ENCODE assay signal across 25 cellular contexts in genomic region chr2:100195942-100196341, GRCh38. TPM values are rescaled to one million over a fixed set of nuclear protein-coding genes. Genes with fewer than 3 reads are reported as not detected.
A peak's percentile ranks its signal among the peaks of the same experiment; 100 is the strongest.
DNase-seq lines count a peak whose midpoint lies in the region; ATAC-seq, FAIRE-seq and TF ChIP-seq lines count a peak whose summit lies in the region.
"Had no signal": no experiment of that assay in that cellular context is flagged by ENCODE, and none has a peak within 500 bp of the region (broad histone marks: within the 10 kb centered on the region; RNA-seq: fewer than 3 reads in every experiment).

No MANE protein-coding gene starts in this region.

- H2BK15ac ChIP-seq in H1 (ENCODE audit: low read length): no peak overlapping the region

- no peaks in the 10 kb centered on the region for H4K20me1 ChIP-seq in H1 (replicated peaks in 1 of 2; ENCODE audit: control insufficient read depth in 1 of 2, insufficient read depth in 2 of 2, low read length in 2 of 2)

- BruUV-seq in MCF 10A (replicated peaks; lab: Mats Ljungman, UMichigan): no TSS peak

- POLR2A ChIA-PET in H1 (lab: Charles Lee; ENCODE audit: partially characterized antibody) (no interaction called here), MCF 10A (lab: Yijun Ruan, JAX) (no interaction called here)
- POLR2A ChIA-PET in activated CD4-positive, alpha-beta memory T cell treated with anti-CD3 and anti-CD28 coated beads, Interleukin-2, amount 10 ng/mL, durations not matched to agents 7 days and 5 days (lab: Charles Lee): no interaction called here

- no peaks in the 10 kb centered on the region for H3K27me3 Mint-ChIP-seq in activated CD4-positive, alpha-beta memory T cell treated with anti-CD3 and anti-CD28 coated beads, Interleukin-2, amount 10 ng/mL, durations not matched to agents 7 days and 5 days
- H3K27me3 Mint-ChIP-seq in MCF 10A (ENCODE audit: insufficient read depth, unreplicated experiment): no peaks in the 10 kb centered on the region

- H3K23me2 ChIP-seq in H1 (ENCODE audit: low read depth, low read length): no peaks in the 10 kb centered on the region; the same call in 1 of the 2 replicates

- H3K14ac ChIP-seq in H1 (ENCODE audit: insufficient read length): no peak overlapping the region

- H4K91ac ChIP-seq in H1 (replicated peaks; ENCODE audit: insufficient read length, low read length): no peak overlapping the region

- ATAC-seq in lower lobe of right lung (peak; percentile 23 to 53), HG02970 (IDR thresholded peaks at IDR 0.05; ENCODE audit: low FRiP score, unreplicated experiment) (no peak)

- H3K4me3 ChIP-seq in H1 (ENCODE audit: extremely low read depth in 1 of 4, insufficient read depth in 2 of 4, low read depth in 3 of 4, low read length in 4 of 4) (no peak overlapping the region), lower lobe of right lung (no peak overlapping the region), transverse colon (no peak overlapping the region)
- H3K4me3 ChIP-seq: HAP-1, MG63 had no signal

- in situ Hi-C loops in transverse colon (cut with MboI; ENCODE audit: low pct_ligation_motif_present in 1 of 4, low pct_unique_long_range_greater_than_20kb in 1 of 4, low sequenced_read_pairs in 3 of 4): no loop called here

- peaks cover 3 to 10% (median 7%) of the 10 kb centered on the region in 4 experiments; a peak in 6 of 7 replicates for H3K4me1 ChIP-seq in H1 (replicated peaks in 1 of 4; ENCODE audit: control insufficient read depth in 3 of 4, insufficient read depth in 4 of 4, low read length in 3 of 4)
- H3K4me1 ChIP-seq in lower lobe of right lung: peaks cover 68% of the 10 kb centered on the region
- H3K4me1 ChIP-seq in transverse colon: peaks cover 12 to 23% (median 16%) of the 10 kb centered on the region in 4 donors
- H3K4me1 ChIP-seq: BE2C, HAP-1 had no signal

- H3K4ac ChIP-seq in H1 (replicated peaks; ENCODE audit: insufficient read length, low read depth, low read length): no peak overlapping the region

- TF ChIP-seq RAD21 in H1 (IDR thresholded peaks at IDR 0.05 in 1 of 2, conservative IDR thresholded peaks at IDR 0.05 in 1 of 2; ENCODE audit: low read depth in 2 of 2, low read length in 2 of 2): no peak

- H3K56ac ChIP-seq in H1 (replicated peaks; ENCODE audit: insufficient read length, low read depth, low read length): no peak overlapping the region

- TF ChIP-seq POLR2A in H1 (IDR thresholded peaks at IDR 0.05; ENCODE audit: control extremely low read depth in 1 of 2, low read depth in 2 of 2, low read length in 2 of 2): no peak
- TF ChIP-seq POLR2A in transverse colon (IDR thresholded peaks at IDR 0.05): no peak

- H2AK5ac ChIP-seq in H1 (ENCODE audit: low read depth, low read length): no peak overlapping the region

- no peaks in the 10 kb centered on the region for H3K9me3 Mint-ChIP-seq in activated CD4-positive, alpha-beta memory T cell treated with anti-CD3 and anti-CD28 coated beads, Interleukin-2, amount 10 ng/mL, durations not matched to agents 7 days and 5 days
- peaks cover 9% of the 10 kb centered on the region for H3K9me3 Mint-ChIP-seq in MCF 10A (ENCODE audit: unreplicated experiment)
- H3K9me3 Mint-ChIP-seq: IgD-negative memory B cell had no signal

- no peak overlapping the region for H2BK120ac ChIP-seq in H1 (replicated peaks; ENCODE audit: low read depth, low read length)

- H3K4me2 ChIP-seq in H1 (ENCODE audit: insufficient read depth in 1 of 2, low read depth in 2 of 2, low read length in 2 of 2): no peak overlapping the region

- H2BK5ac ChIP-seq in H1 (ENCODE audit: low read depth, low read length): no peak overlapping the region

- no peak overlapping the region for H3K27ac ChIP-seq in H1 (ENCODE audit: low read depth, low read length)
- peak overlapping the region; percentile 82 for H3K27ac ChIP-seq in lower lobe of right lung
- H3K27ac ChIP-seq in transverse colon: peak overlapping the region in 3 of 4 donors; percentile 84 to 86 (median 85)
- H3K27ac ChIP-seq: HL-60 had no signal

- intact Hi-C loops in lower lobe of right lung (cut with DNase I) (no loop called here), transverse colon (cut with DNase I; ENCODE audit: low total_unique reads) (no loop called here), MCF 10A (cut with micrococcal nuclease) (no loop called here)

- no peaks in the 10 kb centered on the region for H3K79me2 ChIP-seq in H1 (ENCODE audit: control insufficient read depth in 1 of 2, insufficient read depth in 2 of 2, low read length in 2 of 2)

- TF ChIP-seq CTCF in H1 (IDR thresholded peaks at IDR 0.05; ENCODE audit: control extremely low read depth in 1 of 3, insufficient read depth in 1 of 3, low read depth in 1 of 3, low read length in 3 of 3) (no peak), lower lobe of right lung (IDR thresholded peaks at IDR 0.05) (no peak), transverse colon (IDR thresholded peaks at IDR 0.05) (no peak), MCF 10A (IDR thresholded peaks at IDR 0.05; ENCODE audit: unreplicated experiment) (no peak)

- H3K27me3 ChIP-seq in H1 (replicated peaks in 1 of 4; ENCODE audit: control insufficient read depth in 3 of 4, extremely low read depth in 1 of 4, insufficient read depth in 3 of 4, low read length in 3 of 4) (no peaks in the 10 kb centered on the region), lower lobe of right lung (ENCODE audit: low read depth) (no peaks in the 10 kb centered on the region), transverse colon (no peaks in the 10 kb centered on the region)
- H3K27me3 ChIP-seq: BE2C, MG63 had no signal

- WGBS in H1 (ENCODE audit: extremely low coverage in 1 of 2, insufficient coverage in 1 of 2, insufficient read length in 1 of 2, insufficient replicate concordance in 2 of 2, low coverage in 1 of 2, low lambda C conversion rate in 2 of 2, missing lambda C conversion rate in 1 of 2), 2 experiments: 93% methylated on average over 5 of the region's 5 CpGs; no CpG with 5 or more reads in 1 of the 2 experiments
- WGBS in transverse colon (ENCODE audit: low coverage in 1 of 2), 2 donors: 83% methylated on average over 5 of the region's 5 CpGs; no CpG with 5 or more reads in 1 of the 2 donors

- H2BK12ac ChIP-seq in H1 (ENCODE audit: low read depth, low read length): 0 out of 2 replicates have a peak overlapping the region, but pooled peaks have one; percentile 23

- H3K9me3 ChIP-seq in H1 (ENCODE audit: insufficient read depth in 2 of 2, low read depth in 1 of 2, low read length in 1 of 2) (no peaks in the 10 kb centered on the region), lower lobe of right lung (no peaks in the 10 kb centered on the region), transverse colon (no peaks in the 10 kb centered on the region)
- H3K9me3 ChIP-seq: BE2C, HAP-1, MG63 had no signal

- H4K8ac ChIP-seq in H1 (ENCODE audit: extremely low read depth, insufficient read depth, low read length): no peak overlapping the region

- H3K9ac ChIP-seq in H1 (replicated peaks in 1 of 4; ENCODE audit: extremely low read depth in 1 of 4, low read depth in 3 of 4, low read length in 3 of 4): no peak overlapping the region

- no peak overlapping the region for H4K5ac ChIP-seq in H1 (ENCODE audit: insufficient read length, low read depth, low read length)

- CTCF ChIA-PET in H1 (lab: Charles Lee; ENCODE audit: partially characterized antibody): interaction anchor here (0.6 to 1.1 kb wide), 2 partner anchors 46 to 47 kb away, joined by 3 read pairs; no protein-coding TSS in a partner anchor
- CTCF ChIA-PET in activated CD4-positive, alpha-beta memory T cell treated with anti-CD3 and anti-CD28 coated beads, Interleukin-2, amount 10 ng/mL, durations not matched to agents 7 days and 5 days (lab: Charles Lee): no interaction called here
- CTCF ChIA-PET in MCF 10A (lab: Yijun Ruan, JAX): interaction anchor here (1.1 kb wide), 1 partner anchor 25 kb away, joined by 3 read pairs; no protein-coding TSS in a partner anchor

- DNase-seq in H4 (ENCODE audit: low spot score): peak; percentile 52
- no peak for DNase-seq in H1 (ENCODE audit: low read depth in 1 of 2, low spot score in 2 of 2)
- DNase-seq in lower lobe of right lung: no peak
- DNase-seq in transverse colon: no peak
- no peak for DNase-seq in activated CD4-positive, alpha-beta memory T cell treated with anti-CD3 and anti-CD28 coated beads, Interleukin-2, amount 10 ng/mL, durations not matched to agents 7 days and 5 days
- DNase-seq in MCF 10A (ENCODE audit: unreplicated experiment): no peak
- DNase-seq: BE2C; CD4-positive, CD25-positive, alpha-beta regulatory T cell; COR-L47; DMS 273 treated with DMSO at 0.1 percent for 48 hours; GDM1; Karpas-422; MG63; NCI-H1048; NCI-H1436; NCI-H2029; NCI-H446; NCI-H774; OCI-M1; SHP77 had no signal

- FAIRE-seq in H1 (lab: Jason Lieb, UNC): no peak
- FAIRE-seq: A204.1 had no signal

- no peaks in the 10 kb centered on the region for H3K79me1 ChIP-seq in H1 (ENCODE audit: low read depth, low read length)

- H3K18ac ChIP-seq in H1 (ENCODE audit: extremely low read depth, low read length): no peak overlapping the region

- no peaks in the 10 kb centered on the region for H3K36me3 Mint-ChIP-seq in activated CD4-positive, alpha-beta memory T cell treated with anti-CD3 and anti-CD28 coated beads, Interleukin-2, amount 10 ng/mL, durations not matched to agents 7 days and 5 days (ENCODE audit: low read depth)
- peaks cover 5% of the 10 kb centered on the region for H3K36me3 Mint-ChIP-seq in MCF 10A (ENCODE audit: insufficient read depth, unreplicated experiment)
- H3K36me3 Mint-ChIP-seq: CD4-positive, CD25-positive, alpha-beta regulatory T cell; IgD-negative memory B cell had no signal

- 0 out of 2 replicates have a peak overlapping the region, but pooled peaks have one; percentile 48 for H2BK20ac ChIP-seq in H1 (ENCODE audit: low read length)

- no peak overlapping the region for H3K27ac Mint-ChIP-seq in activated CD4-positive, alpha-beta memory T cell treated with anti-CD3 and anti-CD28 coated beads, Interleukin-2, amount 10 ng/mL, durations not matched to agents 7 days and 5 days
- H3K27ac Mint-ChIP-seq in MCF 10A (ENCODE audit: low read depth, unreplicated experiment): no peak overlapping the region
- H3K27ac Mint-ChIP-seq: CD4-positive, CD25-positive, alpha-beta regulatory T cell; IgD-negative memory B cell had no signal

- H3K23ac ChIP-seq in H1 (ENCODE audit: insufficient read length): no peak overlapping the region

- no peak for TF ChIP-seq EP300 in H1 (IDR thresholded peaks at IDR 0.05; ENCODE audit: borderline replicate concordance in 1 of 2, low read depth in 2 of 2, low read length in 2 of 2)
- TF ChIP-seq EP300 in transverse colon (IDR thresholded peaks at IDR 0.05; ENCODE audit: low read depth): no peak

- H3K36me3 ChIP-seq in H1 (ENCODE audit: control insufficient read depth in 2 of 4, insufficient read depth in 4 of 4, low read length in 3 of 4) (no peaks in the 10 kb centered on the region), lower lobe of right lung (no peaks in the 10 kb centered on the region), transverse colon (no peaks in the 10 kb centered on the region)
- H3K36me3 ChIP-seq: BE2C, HAP-1, MG63 had no signal

- H2AFZ ChIP-seq in H1 (ENCODE audit: low read length): no peak overlapping the region

- H3K4me3 Mint-ChIP-seq in activated CD4-positive, alpha-beta memory T cell treated with anti-CD3 and anti-CD28 coated beads, Interleukin-2, amount 10 ng/mL, durations not matched to agents 7 days and 5 days: no peak overlapping the region
- no peak overlapping the region for H3K4me3 Mint-ChIP-seq in MCF 10A (ENCODE audit: unreplicated experiment)
- H3K4me3 Mint-ChIP-seq: CD4-positive, CD25-positive, alpha-beta regulatory T cell; IgD-negative memory B cell had no signal

- H3K4me1 Mint-ChIP-seq in activated CD4-positive, alpha-beta memory T cell treated with anti-CD3 and anti-CD28 coated beads, Interleukin-2, amount 10 ng/mL, durations not matched to agents 7 days and 5 days: no peaks in the 10 kb centered on the region
- peaks cover 7% of the 10 kb centered on the region for H3K4me1 Mint-ChIP-seq in MCF 10A (ENCODE audit: insufficient read depth, unreplicated experiment)
- H3K4me1 Mint-ChIP-seq: IgD-negative memory B cell had no signal

RNA-seq across cellular contexts. Expression of gene AFF3, which starts 53.6 kb away (rescaled TPM):
- 0.21 and 0.37 TPM in 2 replicates for total RNA-seq in H4 (2014; rRNA removed; shearing (Covaris generic))
- total RNA-seq in H1 (2021; fragmentation: NEBNext Ultra II Directional; extraction: Animal tissue kit (Norgen Biotek cat#: 25700)): 1.7 and 3.0 TPM in 2 replicates
- 0.27 and 0.36 TPM in 2 replicates for polyA plus RNA-seq in H1 (2011; rRNA removed)
- 0.30 TPM for polyA plus RNA-seq in H1 (2011; cell fraction: cytosol; rRNA removed)
- 0.60 TPM for polyA plus RNA-seq in H1 (2011; cell fraction: nucleus; rRNA removed)
- polyA plus RNA-seq in H1 (2012, experiment 1 of 2): 0.48 to 0.60 TPM (median 0.56 TPM) in 4 replicates
- polyA plus RNA-seq in H1 (2012, experiment 2 of 2): 0.03 TPM
- 0.95 TPM for polyA plus RNA-seq in H1 (2013, experiment 1 of 2)
- polyA plus RNA-seq in H1 (2013, experiment 2 of 2): 0.90 TPM
- 1.0 TPM in 2 replicates for polyA minus RNA-seq in H1 (2011; rRNA and poly(A)+ RNA removed)
- 0.29 TPM for polyA minus RNA-seq in H1 (2011; cell fraction: cytosol; rRNA and poly(A)+ RNA removed)
- polyA minus RNA-seq in H1 (2011; cell fraction: nucleus; rRNA and poly(A)+ RNA removed): 2.0 TPM
- total RNA-seq in lower lobe of right lung: 57.3 TPM
- 10 to 100 TPM in 2 of 4 donors, 1 to 10 TPM in 2; 9.0 to 20.2 (median 14.5) TPM for total RNA-seq in transverse colon
- under 1 TPM; 0.03 TPM for total RNA-seq in activated CD4-positive, alpha-beta memory T cell treated with anti-CD3 and anti-CD28 coated beads, Interleukin-2, amount 10 ng/mL, durations not matched to agents 7 days and 5 days
- 0.42 and 1.0 TPM in 2 replicates for total RNA-seq in MCF 10A (2022)
